31 cellular contexts compared by ENCODE assay signal in the genomic region with DNA sequence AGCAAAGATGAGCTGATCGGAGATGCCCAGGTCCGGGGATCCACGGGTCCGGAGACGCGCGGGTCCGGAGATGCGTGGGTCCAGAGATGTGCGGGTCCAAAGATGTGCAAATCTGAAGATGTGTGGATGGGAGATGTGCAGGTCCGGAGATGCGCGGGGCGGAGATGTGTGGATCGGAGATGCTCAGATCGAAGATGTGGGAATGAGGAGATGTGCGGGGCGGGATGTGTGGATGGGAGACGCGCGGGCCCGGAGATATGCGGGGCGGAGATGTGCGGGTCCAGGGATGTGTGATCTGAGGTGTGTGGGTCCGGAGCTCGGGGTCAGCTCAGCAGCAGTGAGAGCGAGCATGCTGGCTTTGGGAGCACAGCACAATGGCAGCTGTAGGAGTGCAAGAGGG. TPM values are rescaled to one million over a fixed set of nuclear protein-coding genes. Genes with fewer than 3 reads are reported as not detected.
"Had no signal": no experiment of that assay in that cellular context is flagged by ENCODE, and none has a peak within 500 bp of the region (broad histone marks: within the 10 kb centered on the region; RNA-seq: fewer than 3 reads in every experiment).

No MANE protein-coding gene starts in this region.

- H3K4me2 ChIP-seq: hepatocyte had no signal

- DNase-seq: dermis blood vessel endothelial cell; dorsolateral prefrontal cortex; effector CD4-positive, alpha-beta T cell; effector memory CD4-positive, alpha-beta T cell; foreskin keratinocyte; heart left ventricle; hypothalamus; immature natural killer cell; islet precursor cell; kidney; kidney glomerular epithelial cell; left colon; left lung; left ventricle myocardium superior; lower lobe of right lung; mesenchymal stem cell; mucosa of descending colon; naive B cell had no signal

- FAIRE-seq: colon, endothelial cell of umbilical vein, frontal cortex, kidney had no signal

- H3K79me2 ChIP-seq: hepatocyte had no signal

- H3K4me1 ChIP-seq: esophagus muscularis mucosa, foreskin keratinocyte, gastroesophageal sphincter, heart left ventricle, left lung, lower lobe of right lung had no signal

- ATAC-seq: foreskin keratinocyte, gastroesophageal sphincter, left colon, left lung, left ventricle myocardium superior, mucosa of descending colon had no signal

- H2AFZ ChIP-seq: hepatocyte had no signal

- H3K27me3 ChIP-seq: dorsolateral prefrontal cortex, esophagus muscularis mucosa, foreskin keratinocyte, gastroesophageal sphincter, heart left ventricle, hepatocyte, left lung had no signal

- H3K4me3 ChIP-seq: coronary artery, dorsolateral prefrontal cortex, esophagus muscularis mucosa, gastroesophageal sphincter, heart left ventricle, hepatocyte, left lung, lower lobe of right lung, mucosa of descending colon had no signal

- H3K27ac ChIP-seq: coronary artery, dorsolateral prefrontal cortex, esophagus muscularis mucosa, foreskin keratinocyte, gastroesophageal sphincter, heart left ventricle, hepatocyte, left lung, lower lobe of right lung had no signal

RNA-seq across cellular contexts. Expression of a gene that starts 48.5 kb away (rescaled TPM):
- total RNA-seq: dermis blood vessel endothelial cell, endothelial cell of umbilical vein, epithelial cell of proximal tubule, fibroblast of villous mesenchyme, foreskin keratinocyte, hepatocyte, left ventricle myocardium superior, lower lobe of right lung, lung microvascular endothelial cell, mesenteric fat pad, myocyte had no signal
- polyA plus RNA-seq: endothelial cell of umbilical vein, fibroblast of lung had no signal
